In the genomic region with DNA sequence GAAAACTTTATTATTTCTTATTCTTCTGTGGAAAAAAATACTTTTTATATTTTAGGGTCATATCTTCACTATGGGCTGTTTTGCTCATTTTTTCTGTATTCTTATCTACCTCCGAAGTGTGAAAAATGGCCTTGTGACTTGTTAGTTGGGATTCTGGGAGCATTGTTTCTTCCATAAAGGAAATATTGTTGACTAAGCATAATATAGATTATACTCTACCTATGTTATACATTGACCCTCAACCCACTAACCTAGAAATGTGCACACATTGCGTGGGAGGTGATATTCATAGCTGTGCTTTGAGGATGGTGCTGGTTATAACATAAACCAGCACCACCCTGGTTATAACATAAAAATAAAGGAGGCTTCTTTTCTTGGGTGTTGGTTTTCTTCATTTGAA, we compare ENCODE assay signal across 34 cellular contexts.
DNase-seq lines count a peak whose midpoint lies in the region; ATAC-seq, FAIRE-seq and TF ChIP-seq lines count a peak whose summit lies in the region.
"Had no signal": no experiment of that assay in that cellular context is flagged by ENCODE, and none has a peak within 500 bp of the region (broad histone marks: within the 10 kb centered on the region; RNA-seq: fewer than 3 reads in every experiment).

No MANE protein-coding gene starts in this region.

- no peak for ATAC-seq in HepG2
- no peak for ATAC-seq in right lobe of liver
- ATAC-seq in A549: no peak
- ATAC-seq in IMR-90 (ENCODE audit: low read depth): no peak
- no peak for ATAC-seq in K562
- ATAC-seq: CD8-positive, alpha-beta T cell had no signal

- no peak overlapping the region for H2BK15ac ChIP-seq in IMR-90 (ENCODE audit: low read depth, low read length)

- no peak overlapping the region for H2AFZ ChIP-seq in HepG2 (ENCODE audit: low read length)
- H2AFZ ChIP-seq in IMR-90 (replicated peaks; ENCODE audit: low read length, poor library complexity): no peak overlapping the region
- H2AFZ ChIP-seq in K562 (ENCODE audit: low read depth, low read length): no peak overlapping the region

- no peak overlapping the region for H3K23ac ChIP-seq in IMR-90 (ENCODE audit: low read depth, low read length)

- H3K56ac ChIP-seq in IMR-90 (ENCODE audit: extremely low read depth, insufficient read depth, low read length): no peak overlapping the region

- no peak overlapping the region for H4K91ac ChIP-seq in IMR-90 (ENCODE audit: insufficient read depth, low read depth, low read length)

- H3K4me2 ChIP-seq in HepG2 (ENCODE audit: low read depth, low read length) (no peak overlapping the region), A549 (no peak overlapping the region), IMR-90 (ENCODE audit: low read depth, low read length) (no peak overlapping the region), K562 (ENCODE audit: insufficient read depth, low read length) (no peak overlapping the region)
- H3K4me2 ChIP-seq: BLaER1; BLaER1 treated with 17β-estradiol and CSF1 and Interleukin-3, amounts not matched to agents 10 nM and 100 nM had no signal

- dilution Hi-C loops in IMR-90 (cut with HindIII; ENCODE audit: low sequenced_read_pairs, unreplicated experiment): no loop called here

- in situ Hi-C loops in HepG2 (cut with HindIII; ENCODE audit: extremely low pct_ligation_motif_present, low pct_unique_long_range_greater_than_20kb): no loop called here
- in situ Hi-C loops in IMR-90 (cut with MboI; ENCODE audit: low sequenced_read_pairs): no loop called here
- in situ Hi-C loops in K562 (cut with MboI): no loop called here

- no peaks in the 10 kb centered on the region for H3K79me1 ChIP-seq in IMR-90 (ENCODE audit: low read depth in 1 of 2, low read length in 2 of 2)

- H3K4me3 ChIP-seq in HepG2 (replicated peaks in 1 of 3; ENCODE audit: insufficient read depth in 1 of 3, low read depth in 2 of 3, low read length in 3 of 3) (no peak overlapping the region), right lobe of liver (no peak overlapping the region), A549 (no peak overlapping the region), IMR-90 (ENCODE audit: insufficient read depth, low read depth, low read length) (no peak overlapping the region), K562 (no peak overlapping the region), vagina (no peak overlapping the region)
- H3K4me3 ChIP-seq: BLaER1; BLaER1 treated with 17β-estradiol and CSF1 and Interleukin-3, amounts not matched to agents 10 nM and 100 nM had no signal

- H4K5ac ChIP-seq in IMR-90 (ENCODE audit: low read depth, low read length): no peak overlapping the region

- H2BK20ac ChIP-seq in IMR-90 (ENCODE audit: low read depth, low read length): no peak overlapping the region

- TF ChIP-seq EP300 in HepG2 (IDR thresholded peaks at IDR 0.05; ENCODE audit: low read depth in 2 of 2, low read length in 2 of 2) (no peak), HepG2 (CRISPR knock-in tag; IDR thresholded peaks at IDR 0.05; ENCODE audit: borderline replicate concordance) (no peak), A549 (IDR thresholded peaks at IDR 0.05) (no peak), K562 (IDR thresholded peaks at IDR 0.05; ENCODE audit: low read length) (no peak)

- H2BK120ac ChIP-seq in IMR-90 (ENCODE audit: low read depth, low read length): no peak overlapping the region

- H3K4me1 ChIP-seq in HepG2 (ENCODE audit: insufficient read depth, low read length) (no peaks in the 10 kb centered on the region), right lobe of liver (no peaks in the 10 kb centered on the region), A549 (no peaks in the 10 kb centered on the region), IMR-90 (ENCODE audit: control insufficient read depth, insufficient read depth, low read length) (no peaks in the 10 kb centered on the region), K562 (replicated peaks in 1 of 2; ENCODE audit: control insufficient read depth in 2 of 2, insufficient read depth in 2 of 2, low read length in 2 of 2) (no peaks in the 10 kb centered on the region), vagina (no peaks in the 10 kb centered on the region)
- H3K4me1 ChIP-seq: BE2C; BLaER1; BLaER1 treated with 17β-estradiol and CSF1 and Interleukin-3, amounts not matched to agents 10 nM and 100 nM; Caco-2 had no signal

- BruUV-seq in HepG2 (replicated peaks; lab: Mats Ljungman, UMichigan) (no TSS peak), IMR-90 (replicated peaks; lab: Mats Ljungman, UMichigan) (no TSS peak), K562 (replicated peaks; lab: Mats Ljungman, UMichigan) (no TSS peak)

- no peaks in the 10 kb centered on the region for H3K9me3 ChIP-seq in HepG2 (ENCODE audit: low read length)
- no peaks in the 10 kb centered on the region for H3K9me3 ChIP-seq in right lobe of liver
- H3K9me3 ChIP-seq in A549: no peaks in the 10 kb centered on the region
- H3K9me3 ChIP-seq in IMR-90 (ENCODE audit: control insufficient read depth, insufficient read depth, low read length): peaks cover 2% of the 10 kb centered on the region
- H3K9me3 ChIP-seq in K562 (replicated peaks; ENCODE audit: control insufficient read depth, insufficient read depth, low read depth, low read length): no peaks in the 10 kb centered on the region
- no peaks in the 10 kb centered on the region for H3K9me3 ChIP-seq in vagina
- H3K9me3 ChIP-seq: BE2C; BLaER1; BLaER1 treated with 17β-estradiol and CSF1 and Interleukin-3, amounts not matched to agents 10 nM and 100 nM; Caco-2 had no signal

- H3K27ac ChIP-seq in HepG2 (ENCODE audit: extremely low read length, insufficient read depth, low read length) (no peak overlapping the region), right lobe of liver (no peak overlapping the region), A549 (no peak overlapping the region), IMR-90 (ENCODE audit: insufficient read depth, low read length) (no peak overlapping the region), K562 (ENCODE audit: extremely low read depth, low read depth, low read length) (no peak overlapping the region), vagina (no peak overlapping the region)
- H3K27ac ChIP-seq: 22Rv1; BLaER1; BLaER1 treated with 17β-estradiol and CSF1 and Interleukin-3, amounts not matched to agents 10 nM and 100 nM; C4-2B had no signal

- intact Hi-C loops in HepG2 (cut with micrococcal nuclease; ENCODE audit: unreplicated experiment) (no loop called here), right lobe of liver (cut with DNase I) (no loop called here), IMR-90 (cut with micrococcal nuclease) (no loop called here), K562 (cut with micrococcal nuclease) (no loop called here), vagina (cut with DNase I) (no loop called here)

- no peaks in the 10 kb centered on the region for H4K20me1 ChIP-seq in HepG2 (ENCODE audit: insufficient read depth, low read length)
- no peaks in the 10 kb centered on the region for H4K20me1 ChIP-seq in IMR-90 (ENCODE audit: insufficient read depth, low read length)
- H4K20me1 ChIP-seq in K562 (replicated peaks; ENCODE audit: control insufficient read depth, insufficient read depth, low read length): no peaks in the 10 kb centered on the region
- H4K20me1 ChIP-seq: BLaER1; BLaER1 treated with 17β-estradiol and CSF1 and Interleukin-3, amounts not matched to agents 10 nM and 100 nM had no signal

- no peak for FAIRE-seq in HepG2 (lab: Jason Lieb, UNC)
- no peak for FAIRE-seq in A549 (lab: Jason Lieb, UNC)
- no peak for FAIRE-seq in K562 (lab: Jason Lieb, UNC)
- FAIRE-seq in HTR-8/SVneo (lab: Jason Lieb, UNC): no peak
- FAIRE-seq: A204.1, D721Med had no signal

- H3K27me3 ChIP-seq in HepG2 (ENCODE audit: control insufficient read depth in 1 of 2, insufficient read depth in 2 of 2, low read length in 2 of 2): no peaks in the 10 kb centered on the region; a peak in 1 of 5 replicates
- H3K27me3 ChIP-seq in right lobe of liver: no peaks in the 10 kb centered on the region
- no peaks in the 10 kb centered on the region for H3K27me3 ChIP-seq in IMR-90 (ENCODE audit: control insufficient read depth, insufficient read depth, low read length)
- no peaks in the 10 kb centered on the region for H3K27me3 ChIP-seq in K562 (ENCODE audit: control insufficient read depth in 2 of 2, insufficient read depth in 2 of 2, low read length in 2 of 2)
- H3K27me3 ChIP-seq in vagina: no peaks in the 10 kb centered on the region
- H3K27me3 ChIP-seq: BE2C; BLaER1; BLaER1 treated with 17β-estradiol and CSF1 and Interleukin-3, amounts not matched to agents 10 nM and 100 nM had no signal

- TF ChIP-seq RAD21 in HepG2 (CRISPR knock-in tag; IDR thresholded peaks at IDR 0.05) (no peak), A549 (conservative IDR thresholded peaks at IDR 0.05 in 1 of 2, IDR thresholded peaks at IDR 0.05 in 1 of 2) (no peak), IMR-90 (IDR thresholded peaks at IDR 0.05; ENCODE audit: low read length) (no peak), K562 (CRISPR knock-in tag; conservative IDR thresholded peaks at IDR 0.05 in 1 of 2, IDR thresholded peaks at IDR 0.05 in 1 of 2) (no peak)

- no peaks in the 10 kb centered on the region for H3K36me3 ChIP-seq in HepG2 (replicated peaks in 1 of 2; ENCODE audit: control insufficient read depth in 1 of 2, insufficient read depth in 2 of 2, low read length in 2 of 2)
- H3K36me3 ChIP-seq in right lobe of liver: no peaks in the 10 kb centered on the region
- H3K36me3 ChIP-seq in IMR-90 (ENCODE audit: control insufficient read depth, insufficient read depth, low read length): no peaks in the 10 kb centered on the region
- no peaks in the 10 kb centered on the region for H3K36me3 ChIP-seq in K562 (ENCODE audit: control insufficient read depth, insufficient read depth, low read length)
- H3K36me3 ChIP-seq in vagina: no peaks in the 10 kb centered on the region
- H3K36me3 ChIP-seq: BE2C; BLaER1; BLaER1 treated with 17β-estradiol and CSF1 and Interleukin-3, amounts not matched to agents 10 nM and 100 nM had no signal

- H3K79me2 ChIP-seq in HepG2 (ENCODE audit: insufficient read depth, low read length): no peaks in the 10 kb centered on the region
- H3K79me2 ChIP-seq in K562 (ENCODE audit: control insufficient read depth, insufficient read depth, low read length): no peaks in the 10 kb centered on the region

- DNase-seq in HepG2 (ENCODE audit: low spot score) (no peak), right lobe of liver (no peak), A549 (ENCODE audit: low read depth in 1 of 2, low spot score in 1 of 2) (no peak), IMR-90 (no peak), K562 (ENCODE audit: extremely low read depth in 1 of 4, low spot score in 3 of 4) (no peak), HTR-8/SVneo (ENCODE audit: insufficient read length, low spot score) (no peak), vagina (ENCODE audit: extremely low spot score in 2 of 2) (no peak)
- DNase-seq in activated CD8-positive, alpha-beta memory T cell treated with anti-CD3 and anti-CD28 coated beads, Interleukin-2, amount 50 U/mL, for 4 hours: no peak
- DNase-seq: 8988T; ACHN; AML-193; BE2C; C1 segment of cervical spinal cord; Caco-2; Calu3; CD4-positive, alpha-beta memory T cell; CD4-positive, alpha-beta T cell; CD4-positive, CD25-positive, alpha-beta regulatory T cell; CD8-positive, alpha-beta memory T cell; CD8-positive, alpha-beta T cell; COR-L47; DMS 273 treated with DMSO at 0.1 percent for 48 hours; DMS153; DMS53; DMS79; DMS79 treated with DMSO at 0.1 percent for 48 hours; DND-41; EL had no signal

- TF ChIP-seq CTCF in HepG2 (CRISPR knock-in tag; IDR thresholded peaks at IDR 0.05) (no peak), right lobe of liver (IDR thresholded peaks at IDR 0.05) (no peak), A549 (IDR thresholded peaks at IDR 0.05) (no peak), IMR-90 (conservative IDR thresholded peaks at IDR 0.05; ENCODE audit: low read depth, low read length) (no peak), K562 (IDR thresholded peaks at IDR 0.05 in 2 of 3, conservative IDR thresholded peaks at IDR 0.05 in 1 of 3; ENCODE audit: insufficient read depth in 2 of 3, low read depth in 1 of 3, low read length in 3 of 3) (no peak), vagina (IDR thresholded peaks at IDR 0.05) (no peak)

- H3K9ac ChIP-seq in HepG2 (ENCODE audit: insufficient read depth, low read depth, low read length) (no peak overlapping the region), IMR-90 (ENCODE audit: low read depth, low read length) (no peak overlapping the region), K562 (ENCODE audit: insufficient read depth in 1 of 2, low read depth in 2 of 2, low read length in 2 of 2) (no peak overlapping the region)
- H3K9ac ChIP-seq: BLaER1; BLaER1 treated with 17β-estradiol and CSF1 and Interleukin-3, amounts not matched to agents 10 nM and 100 nM had no signal

- 0% methylated on average over 2 of the region's 2 CpGs for WGBS in HepG2 (ENCODE audit: low lambda C conversion rate)
- WGBS in right lobe of liver (ENCODE audit: insufficient coverage, low coverage, low lambda C conversion rate, missing lambda C conversion rate): 59% methylated on average over 2 of the region's 2 CpGs
- WGBS in A549 (ENCODE audit: missing lambda C conversion rate): 18% methylated on average over 2 of the region's 2 CpGs
- no CpG with 5 or more reads among the region's 2 CpGs for WGBS in IMR-90 (ENCODE audit: extremely low coverage in 2 of 2, insufficient read length in 1 of 2), 2 experiments
- 3% methylated on average over 2 of the region's 2 CpGs for WGBS in K562 (ENCODE audit: insufficient coverage, low coverage, missing lambda C conversion rate)

- no peak overlapping the region for H2AK9ac ChIP-seq in IMR-90 (replicated peaks; ENCODE audit: low read depth, low read length, poor library complexity)

- POLR2A ChIA-PET in HepG2 (lab: Yijun Ruan, JAX): no interaction called here
- POLR2A ChIA-PET in A549 (lab: Yijun Ruan, JAX): no interaction called here
- POLR2A ChIA-PET in IMR-90 (lab: Charles Lee; ENCODE audit: unreplicated experiment): no interaction called here
- POLR2A ChIA-PET in K562 (lab: Yijun Ruan, JAX): no interaction called here

- H3K9me1 ChIP-seq in IMR-90 (ENCODE audit: insufficient read depth, low read length): no peaks in the 10 kb centered on the region
- H3K9me1 ChIP-seq in K562 (ENCODE audit: control insufficient read depth, insufficient read depth, low read length): no peaks in the 10 kb centered on the region

- H3K14ac ChIP-seq in IMR-90 (replicated peaks; ENCODE audit: low read depth, low read length): no peak overlapping the region

- CTCF ChIA-PET in HepG2 (lab: Yijun Ruan, JAX; ENCODE audit: low intra/inter-chr PET ratio, low total read pairs) (no interaction called here), A549 (lab: Yijun Ruan, JAX) (no interaction called here), IMR-90 (lab: Yijun Ruan, JAX) (no interaction called here), K562 (lab: Yijun Ruan, JAX; ENCODE audit: low intra/inter-chr PET ratio) (no interaction called here)

- no peak overlapping the region for H2AK5ac ChIP-seq in IMR-90 (ENCODE audit: low read depth, low read length)

- H2BK5ac ChIP-seq in IMR-90 (ENCODE audit: low read depth, low read length, poor library complexity, severe bottlenecking): no peak overlapping the region

- no peak overlapping the region for H3K18ac ChIP-seq in IMR-90 (ENCODE audit: low read depth, low read length)

- no peak for TF ChIP-seq POLR2A in HepG2 (IDR thresholded peaks at IDR 0.05; ENCODE audit: insufficient read depth in 1 of 2, low read depth in 2 of 2, low read length in 2 of 2)
- no peak for TF ChIP-seq POLR2A in right lobe of liver (IDR thresholded peaks at IDR 0.05)
- TF ChIP-seq POLR2A in A549 (IDR thresholded peaks at IDR 0.05; ENCODE audit: low read length): no peak
- no peak for TF ChIP-seq POLR2A in IMR-90 (IDR thresholded peaks at IDR 0.05; ENCODE audit: low read depth, low read length)
- TF ChIP-seq POLR2A in K562 (conservative IDR thresholded peaks at IDR 0.05): no peak
- TF ChIP-seq POLR2A in vagina (IDR thresholded peaks at IDR 0.05): no peak

- H4K8ac ChIP-seq in IMR-90 (ENCODE audit: low read depth in 2 of 2, low read length in 2 of 2): no peak overlapping the region

- H3K4ac ChIP-seq in IMR-90 (ENCODE audit: low read depth, low read length): no peak overlapping the region
